8 cellular contexts compared by ENCODE assay signal in the genomic region with DNA sequence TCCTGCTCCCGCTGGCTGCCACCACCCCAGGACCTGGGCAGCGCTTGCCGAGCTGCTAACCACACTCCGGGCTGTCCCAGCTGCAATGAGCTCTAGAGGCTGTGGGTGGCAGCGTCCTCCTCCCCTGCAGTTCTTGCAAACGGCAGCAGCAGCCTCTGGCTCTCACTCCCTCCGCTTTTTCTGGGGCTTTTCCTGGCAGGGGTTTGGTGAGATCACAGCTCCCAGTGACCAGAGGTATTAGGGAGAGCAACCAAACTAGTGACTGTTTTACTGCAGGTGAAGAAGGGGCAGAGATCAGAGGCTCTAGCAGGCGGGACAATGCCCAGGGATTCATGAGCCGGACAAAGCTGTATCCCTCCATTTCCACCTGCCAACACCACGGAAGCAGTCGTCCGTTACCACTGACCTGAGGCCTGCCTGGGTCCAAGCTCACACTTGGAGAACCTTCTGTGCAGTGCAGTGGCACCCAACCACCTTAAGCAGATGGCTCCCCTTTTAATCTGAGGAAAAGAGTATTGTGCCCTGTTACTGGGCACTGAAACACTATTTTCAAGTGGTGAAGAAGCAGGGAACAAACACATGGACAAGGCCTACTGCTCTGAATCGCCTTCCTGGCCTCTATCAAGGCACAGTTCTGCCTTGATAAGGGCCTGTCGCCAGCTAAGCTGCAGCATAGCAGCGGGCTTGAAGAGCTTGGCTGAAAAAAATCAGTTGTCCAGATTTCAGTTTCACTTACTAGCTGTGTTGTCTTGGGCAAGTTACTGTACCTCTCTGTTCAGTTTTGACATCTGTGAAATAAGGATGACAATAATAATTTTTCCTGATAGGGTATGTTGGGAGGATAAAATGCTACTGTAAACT. TPM values are rescaled to one million over a fixed set of nuclear protein-coding genes. Genes with fewer than 3 reads are reported as not detected.
DNase-seq lines count a peak whose midpoint lies in the region; ATAC-seq, FAIRE-seq and TF ChIP-seq lines count a peak whose summit lies in the region.

Gene F5 (minus strand): TSS at position 87 of the 861 bp plus-strand sequence. CDS start 95 bp downstream, outside the sequence.

- H3K4me3 ChIP-seq in MG63, result no peak within 1 kb of the TSS
- peak within 1 kb of the TSS; percentile 78 for H3K4me3 ChIP-seq in adipocyte (ENCODE audit: low read length)
- H3K4me3 ChIP-seq in right atrium auricular region, result peak within 1 kb of the TSS; percentile 25 to 49
- peak within 1 kb of the TSS; percentile 28 for H3K4me3 ChIP-seq in psoas muscle
- no peak within 1 kb of the TSS for H3K4me3 ChIP-seq in vagina

- no peaks in the 10 kb centered on the region for H3K36me3 ChIP-seq in MG63
- no peaks in the 10 kb centered on the region for H3K36me3 ChIP-seq in adipocyte (ENCODE audit: control insufficient read depth, insufficient read depth, low read length, severe bottlenecking)
- H3K36me3 ChIP-seq in right atrium auricular region, result no peaks in the 10 kb centered on the region
- no peaks in the 10 kb centered on the region for H3K36me3 ChIP-seq in psoas muscle (ENCODE audit: insufficient read depth in 1 of 2, low read depth in 1 of 2)
- no peaks in the 10 kb centered on the region for H3K36me3 ChIP-seq in vagina

- FAIRE-seq in H54 (lab: Jason Lieb, UNC), result no peak

- DNase-seq in GDM1 (lab: John Stamatoyannopoulos, UW) (peak; percentile 35), H54 (ENCODE audit: insufficient read length, low spot score) (peak; percentile 33), MG63 (peak; percentile 68), adipocyte (ENCODE audit: low read depth) (peak; percentile 74), right atrium auricular region (ENCODE audit: low spot score) (peak; percentile 84), psoas muscle (peak; percentile 55 to 78), vagina (ENCODE audit: extremely low spot score in 2 of 2) (no peak)

- peak within 1 kb of the TSS; percentile 56 to 74 for H3K27ac ChIP-seq in right atrium auricular region
- H3K27ac ChIP-seq in psoas muscle, result no peak within 1 kb of the TSS
- no peak within 1 kb of the TSS for H3K27ac ChIP-seq in vagina

- WGBS in psoas muscle, 3 donors, result 22 to 29% (median 24%) methylated on average over 15 of the region's 15 CpGs

- intact Hi-C loops in T-helper 1 cell treated with Interleukin-12 subunit alpha and Interleukin-12 subunit beta and Interleukin-4 antibody, amounts not matched to agents 30 ng/mL and 1 ng/mL, for 36 hours (cut with micrococcal nuclease), result loop anchor here (1.0 to 10.0 kb wide), 11 partner anchors 8 to 1728 kb away; partner anchors contain the start of genes FMO4, GORAB, KIFAP3 and METTL18
- intact Hi-C loops in psoas muscle (cut with DNase I) (loop anchor here in 1 of 2 donors (5.0 kb wide), 1 partner anchor 126 kb away; the partner anchor contains the start of gene SELL), vagina (cut with DNase I) (no loop called here)

- ATAC-seq in psoas muscle, result peak; percentile 75 to 95 (median 92)

- peak within 1 kb of the TSS; percentile 68 for H3K9ac ChIP-seq in adipocyte (ENCODE audit: low read length)

- TF ChIP-seq CTCF in right atrium auricular region (IDR thresholded peaks at IDR 0.05), result peak; percentile 28 to 72
- TF ChIP-seq CTCF in psoas muscle (IDR thresholded peaks at IDR 0.05), result peak; percentile 43
- peak in 2 of 3 experiments; percentile 8 to 17 for TF ChIP-seq CTCF in vagina (IDR thresholded peaks at IDR 0.05)

- H3K27me3 ChIP-seq in MG63 (peaks cover 44% of the 10 kb centered on the region), adipocyte (replicated peaks; ENCODE audit: control insufficient read depth, insufficient read depth, low read length) (peaks cover 4% of the 10 kb centered on the region), right atrium auricular region (no peaks in the 10 kb centered on the region), psoas muscle (ENCODE audit: insufficient read depth in 3 of 3, low read length in 2 of 3) (peaks cover 0 to 2% (median 0%) of the 10 kb centered on the region in 3 donors), vagina (no peaks in the 10 kb centered on the region)

- H3K9me3 ChIP-seq in MG63 (no peaks in the 10 kb centered on the region), adipocyte (ENCODE audit: control insufficient read depth, low read length) (no peaks in the 10 kb centered on the region), right atrium auricular region (no peaks in the 10 kb centered on the region), psoas muscle (no peaks in the 10 kb centered on the region), vagina (no peaks in the 10 kb centered on the region)

- no peak for TF ChIP-seq POLR2A in H54 (IDR thresholded peaks at IDR 0.05; ENCODE audit: low read depth, low read length)
- TF ChIP-seq POLR2A in vagina (IDR thresholded peaks at IDR 0.05), result no peak

- H3K4me1 ChIP-seq in adipocyte (ENCODE audit: control insufficient read depth, insufficient read depth, low read length), result peaks cover 12% of the 10 kb centered on the region
- H3K4me1 ChIP-seq in right atrium auricular region, result peaks cover 0 to 11% of the 10 kb centered on the region in 2 donors
- H3K4me1 ChIP-seq in psoas muscle, result peaks cover 3% of the 10 kb centered on the region
- no peaks in the 10 kb centered on the region for H3K4me1 ChIP-seq in vagina

RNA-seq across cellular contexts. Expression of gene F5, which starts in this region (rescaled TPM):
- not detected in 2 replicates for total RNA-seq in MG63 (2014; rRNA removed; shearing (Covaris generic); ENCODE audit: low replicate concordance)
- 16.7 and 17.5 TPM in 2 replicates for total RNA-seq in T-helper 1 cell treated with Interleukin-12 subunit alpha and Interleukin-12 subunit beta and Interleukin-4 antibody, amounts not matched to agents 30 ng/mL and 1 ng/mL, for 36 hours
- total RNA-seq in right atrium auricular region (10 to 100 TPM in 1 of 2 donors, 1 to 10 TPM in 1; 4.9 to 55.5 TPM), psoas muscle (under 1 TPM in 3 of 4 donors, not detected in 1; 0.07 to 0.22 (median 0.08) TPM), vagina (3.9 TPM)
- under 1 TPM in 2 of 3 donors, not detected in 1; 0.01 to 0.08 TPM for polyA plus RNA-seq in psoas muscle

Comparison
In these comparisons a context has a peak if more than half of its experiments do, and no peak if none do; other contexts are left out.
1. Peak in DNase-seq in MG63; RNA of the gene not detected or under 1 TPM.
2. Peak in DNase-seq, ATAC-seq and H3K4me3 ChIP-seq in psoas muscle; RNA of the gene not detected or under 1 TPM.
3. DNase-seq: peak in GDM1 (single experiment), H54 (single experiment), adipocyte (single experiment) and right atrium auricular region (single experiment); none in vagina (0 of 2).
4. H3K4me3 ChIP-seq: peak in adipocyte (single experiment) and right atrium auricular region (2 of 2); none in MG63 (single experiment) and vagina (0 of 2).
5. H3K27ac ChIP-seq: peak in right atrium auricular region (2 of 2); none in psoas muscle (single experiment) and vagina (single experiment).
6. Peak in every context shown above with its lines, with median percentiles within 50 percentile points of each other: CTCF ChIP-seq.